26 cellular contexts compared by ENCODE assay signal in the genomic region with DNA sequence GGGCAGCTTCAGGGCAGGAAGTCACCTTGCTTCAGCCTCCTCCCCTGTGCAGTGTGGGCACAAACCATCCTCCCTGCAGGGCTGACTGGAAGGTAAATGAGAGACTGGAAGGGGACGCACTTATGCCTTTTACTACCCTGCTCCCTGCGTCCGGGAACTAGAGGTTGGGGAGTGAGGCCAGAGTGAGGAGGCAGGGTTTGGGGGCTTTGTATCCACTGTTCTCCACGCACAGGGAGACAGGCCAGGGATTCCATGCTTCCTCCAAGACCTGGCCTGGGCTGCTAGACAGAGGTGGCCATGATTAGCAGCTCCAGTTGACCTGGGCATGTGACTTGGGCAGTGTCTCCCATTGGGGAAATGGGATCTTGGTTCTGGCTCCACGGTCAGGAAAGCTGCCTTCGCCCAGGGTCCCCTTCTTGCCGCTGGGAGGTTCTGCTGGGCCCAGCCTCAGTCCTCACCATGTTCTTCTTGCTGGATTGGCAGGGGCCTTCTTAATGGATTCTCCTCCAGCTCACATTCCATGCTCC. TPM values are rescaled to one million over a fixed set of nuclear protein-coding genes. Genes with fewer than 3 reads are reported as not detected.
DNase-seq lines count a peak whose midpoint lies in the region; ATAC-seq, FAIRE-seq and TF ChIP-seq lines count a peak whose summit lies in the region.
"Had no signal": no experiment of that assay in that cellular context is flagged by ENCODE, and none has a peak within 500 bp of the region (broad histone marks: within the 10 kb centered on the region; RNA-seq: fewer than 3 reads in every experiment).

No MANE protein-coding gene starts in this region.

- BruUV-seq in HepG2 (replicated peaks; lab: Mats Ljungman, UMichigan): no TSS peak

- H2AFZ ChIP-seq in HepG2 (ENCODE audit: low read length): no peak overlapping the region
- H2AFZ ChIP-seq in neural cell (ENCODE audit: low read depth, low read length): no peak overlapping the region

- POLR2A ChIA-PET in HepG2 (lab: Yijun Ruan, JAX): interaction anchor here (0.9 to 2.5 kb wide), 7 partner anchors 9 to 59 kb away, joined by 3 to 12 read pairs (median 4); no protein-coding TSS in a partner anchor

- H3K4me3 ChIP-seq in HepG2 (replicated peaks in 1 of 3; ENCODE audit: insufficient read depth in 1 of 3, low read depth in 2 of 3, low read length in 3 of 3) (peak overlapping the region; percentile 21 to 45 (median 30); a peak in 4 of 6 replicates), right lobe of liver (no peak overlapping the region), dorsolateral prefrontal cortex (no peak overlapping the region), neural cell (ENCODE audit: low read length) (peak overlapping the region; percentile 17), MG63 (no peak overlapping the region)
- H3K4me3 ChIP-seq: upper lobe of left lung had no signal

- H3K79me2 ChIP-seq in HepG2 (ENCODE audit: insufficient read depth, low read length) (no peaks in the 10 kb centered on the region), neural cell (replicated peaks; ENCODE audit: insufficient read depth, low read length) (no peaks in the 10 kb centered on the region)

- CTCF ChIA-PET in HepG2 (lab: Yijun Ruan, JAX; ENCODE audit: low intra/inter-chr PET ratio, low total read pairs): no interaction called here

- H3K27ac ChIP-seq in HepG2 (ENCODE audit: extremely low read length, insufficient read depth, low read length) (no peak overlapping the region), right lobe of liver (no peak overlapping the region), dorsolateral prefrontal cortex (peak overlapping the region in 56 of 59 donors; percentile 23 to 94 (median 76)), neural cell (ENCODE audit: low read length) (peak overlapping the region; percentile 65)
- H3K27ac ChIP-seq: epithelial cell of prostate, upper lobe of left lung, VCaP had no signal

- H3K9me2 ChIP-seq in neural cell (ENCODE audit: insufficient read depth, low read length): no peaks in the 10 kb centered on the region

- 20% methylated on average over 4 of the region's 7 CpGs for WGBS in HepG2 (ENCODE audit: low lambda C conversion rate)
- 100% methylated on average over 1 of the region's 7 CpGs for WGBS in right lobe of liver (ENCODE audit: insufficient coverage, low coverage, low lambda C conversion rate, missing lambda C conversion rate)

- intact Hi-C loops in HepG2 (cut with micrococcal nuclease; ENCODE audit: unreplicated experiment) (no loop called here), right lobe of liver (cut with DNase I) (loop anchor here in 1 of 2 donors (10.0 kb wide), 1 partner anchor 64 kb away; no protein-coding TSS in a partner anchor), dorsolateral prefrontal cortex (cut with DNase I) (loop anchor here in 1 of 2 donors (5.0 kb wide), 1 partner anchor 46 kb away; no protein-coding TSS in a partner anchor)

- no peaks in the 10 kb centered on the region for H3F3A ChIP-seq in neural cell (ENCODE audit: insufficient read depth, low read length, poor library complexity, severe bottlenecking)

- no peak for DNase-seq in HepG2 (ENCODE audit: low spot score)
- DNase-seq in right lobe of liver: no peak
- DNase-seq in dorsolateral prefrontal cortex: no peak
- DNase-seq in MG63: no peak
- DNase-seq in NCI-H345 treated with DMSO at 0.1 percent for 48 hours (lab: John Stamatoyannopoulos, UW; ENCODE audit: unreplicated experiment): no peak
- no peak for DNase-seq in GM20000 (ENCODE audit: low spot score)
- DNase-seq: activated CD4-positive, alpha-beta T cell treated with anti-CD3 and anti-CD28 coated beads, Interleukin-2, amount 50 U/mL, for 1 hour; activated naive CD4-positive, alpha-beta T cell treated with anti-CD3 and anti-CD28 coated beads, Interleukin-2, amount 10 ng/mL, durations not matched to agents 7 days and 5 days; AML-193; central memory CD4-positive, alpha-beta T cell; DMS53; H9; head of caudate nucleus; Kasumi-1; kidney glomerular epithelial cell; mammary epithelial cell; NCI-H1092; NCI-H187 treated with DMSO at 0.1 percent for 48 hours; NCI-H748 treated with DMSO at 0.1 percent for 48 hours; RPMI8226 had no signal

- H3K9ac ChIP-seq in HepG2 (ENCODE audit: insufficient read depth, low read depth, low read length) (peak overlapping the region; percentile 40; the same call in 1 of the 2 replicates), neural cell (ENCODE audit: low read length) (peak overlapping the region; percentile 48)

- H3K4me2 ChIP-seq in HepG2 (ENCODE audit: low read depth, low read length) (peak overlapping the region; percentile 84), neural cell (ENCODE audit: low read length) (no peak overlapping the region)

- TF ChIP-seq POLR2A in HepG2 (IDR thresholded peaks at IDR 0.05; ENCODE audit: insufficient read depth in 1 of 2, low read depth in 2 of 2, low read length in 2 of 2) (no peak), right lobe of liver (IDR thresholded peaks at IDR 0.05) (no peak)

- no peaks in the 10 kb centered on the region for H4K20me1 ChIP-seq in HepG2 (ENCODE audit: insufficient read depth, low read length)
- no peaks in the 10 kb centered on the region for H4K20me1 ChIP-seq in neural cell (ENCODE audit: insufficient read depth)

- no peak for TF ChIP-seq EP300 in HepG2 (IDR thresholded peaks at IDR 0.05; ENCODE audit: low read depth in 2 of 2, low read length in 2 of 2)
- TF ChIP-seq EP300 in HepG2 (CRISPR knock-in tag; IDR thresholded peaks at IDR 0.05; ENCODE audit: borderline replicate concordance): no peak
- TF ChIP-seq EP300 in neural cell (conservative IDR thresholded peaks at IDR 0.05; ENCODE audit: poor library complexity, severe bottlenecking): no peak

- H3K27me3 ChIP-seq in HepG2 (ENCODE audit: control insufficient read depth in 1 of 2, insufficient read depth in 2 of 2, low read length in 2 of 2) (peaks cover 0 to 16% of the 10 kb centered on the region in 2 experiments; a peak in 4 of 5 replicates), right lobe of liver (peaks cover 0 to 5% of the 10 kb centered on the region in 2 donors), dorsolateral prefrontal cortex (no peaks in the 10 kb centered on the region), neural cell (ENCODE audit: insufficient read depth, low read depth, low read length) (no peaks in the 10 kb centered on the region), MG63 (peaks cover 11% of the 10 kb centered on the region; the same call in 1 of the 2 replicates)

- no peak for FAIRE-seq in HepG2 (lab: Jason Lieb, UNC)

- TF ChIP-seq CTCF in HepG2 (CRISPR knock-in tag; IDR thresholded peaks at IDR 0.05) (no peak), right lobe of liver (IDR thresholded peaks at IDR 0.05) (no peak), dorsolateral prefrontal cortex (IDR thresholded peaks at IDR 0.05 in 54 of 56, conservative IDR thresholded peaks at IDR 0.05 in 2 of 56; ENCODE audit: low read depth in 1 of 56, partially characterized antibody in 56 of 56) (no peak), neural cell (IDR thresholded peaks at IDR 0.05; ENCODE audit: poor library complexity, severe bottlenecking) (no peak), GM20000 (IDR thresholded peaks at IDR 0.05; ENCODE audit: extremely low read depth, missing control alignments) (no peak)

- TF ChIP-seq RAD21 in HepG2 (CRISPR knock-in tag; IDR thresholded peaks at IDR 0.05) (no peak), neural cell (conservative IDR thresholded peaks at IDR 0.05) (no peak)

- H3K4me1 ChIP-seq in HepG2 (ENCODE audit: insufficient read depth, low read length) (peaks cover 84% of the 10 kb centered on the region), right lobe of liver (peaks cover 0 to 4% (median under 1%) of the 10 kb centered on the region in 4 donors)

- in situ Hi-C loops in HepG2 (cut with HindIII; ENCODE audit: extremely low pct_ligation_motif_present, low pct_unique_long_range_greater_than_20kb): no loop called here

- H3K36me3 ChIP-seq in HepG2 (replicated peaks in 1 of 2; ENCODE audit: control insufficient read depth in 1 of 2, insufficient read depth in 2 of 2, low read length in 2 of 2) (no peaks in the 10 kb centered on the region), right lobe of liver (no peaks in the 10 kb centered on the region), neural cell (ENCODE audit: insufficient read depth, low read length) (no peaks in the 10 kb centered on the region), MG63 (no peaks in the 10 kb centered on the region)
- H3K36me3 ChIP-seq: upper lobe of left lung had no signal

- H3K9me3 ChIP-seq in HepG2 (ENCODE audit: low read length) (no peaks in the 10 kb centered on the region), right lobe of liver (no peaks in the 10 kb centered on the region), neural cell (ENCODE audit: low read length) (no peaks in the 10 kb centered on the region), MG63 (no peaks in the 10 kb centered on the region)
- H3K9me3 ChIP-seq: upper lobe of left lung had no signal

- peak; percentile 44 for ATAC-seq in HepG2
- no peak for ATAC-seq in right lobe of liver
- no peak for ATAC-seq in HG03457 (IDR thresholded peaks at IDR 0.05; ENCODE audit: unreplicated experiment)

RNA-seq across cellular contexts. Expression of a gene that starts 37.0 kb away (rescaled TPM):
- total RNA-seq in HepG2 (2016; rRNA removed; fragmentation: Illumina TruSeq; extraction: Trizol) (not detected in 2 replicates), right lobe of liver (under 1 TPM in 3 of 6 experiments, not detected in 3; 0.04 to 0.07 (median 0.07) TPM), dorsolateral prefrontal cortex (100 to 1,000 TPM in 19 of 120 experiments, 10 to 100 TPM in 101; 37.2 to 251 (median 77.9) TPM)
- total RNA-seq in HepG2 (2016; cell fraction: cytosol; rRNA removed; fragmentation: Illumina TruSeq; extraction: Trizol; ENCODE audit: low read depth): not detected in 2 replicates
- not detected in 2 replicates for total RNA-seq in HepG2 (2016; cell fraction: insoluble cytoplasmic fraction; rRNA removed; fragmentation: Illumina TruSeq; extraction: Trizol)
- total RNA-seq in HepG2 (2016; cell fraction: membrane; rRNA removed; fragmentation: Illumina TruSeq; extraction: Trizol): not detected in 2 replicates
- total RNA-seq in HepG2 (2016; cell fraction: nucleus; rRNA removed; fragmentation: Illumina TruSeq; extraction: Trizol): 0.09 TPM in 1 of 2 replicates, not detected in the other
- polyA plus RNA-seq in HepG2 (2011; rRNA removed) (0.07 and 0.13 TPM in 2 replicates), neural cell (33.4 and 38.6 TPM in 2 replicates)
- 0.04 and 0.06 TPM in 2 replicates for polyA plus RNA-seq in HepG2 (2011; cell fraction: cytosol; rRNA removed)
- polyA plus RNA-seq in HepG2 (2011; cell fraction: nucleus; rRNA removed): 0.16 and 0.32 TPM in 2 replicates
- 0.07 and 0.13 TPM in 2 replicates for polyA plus RNA-seq in HepG2 (2012)
- polyA plus RNA-seq in HepG2 (2016; cell fraction: cytosol; fragmentation: Illumina TruSeq; extraction: Trizol; ENCODE audit: low read depth): not detected in 2 replicates
- not detected in 2 replicates for polyA plus RNA-seq in HepG2 (2016; cell fraction: insoluble cytoplasmic fraction; fragmentation: Illumina TruSeq; extraction: Trizol; ENCODE audit: low read depth)
- polyA plus RNA-seq in HepG2 (2016; cell fraction: membrane; fragmentation: Illumina TruSeq; extraction: Trizol; ENCODE audit: low read depth): not detected in 2 replicates
- polyA plus RNA-seq in HepG2 (2016; cell fraction: nucleus; fragmentation: Illumina TruSeq; extraction: Trizol; ENCODE audit: insufficient read depth, low read depth): 0.10 TPM in 1 of 2 replicates, not detected in the other
- 0.10 TPM in 1 of 2 replicates, not detected in the other for polyA minus RNA-seq in HepG2 (2011; rRNA and poly(A)+ RNA removed; ENCODE audit: low replicate concordance)
- polyA minus RNA-seq in HepG2 (2011; cell fraction: cytosol; rRNA and poly(A)+ RNA removed): not detected in 2 replicates
- 0.12 TPM in 1 of 2 replicates, not detected in the other for polyA minus RNA-seq in HepG2 (2011; cell fraction: nucleus; rRNA and poly(A)+ RNA removed)
- polyA minus RNA-seq in neural cell: 47.7 and 49.2 TPM in 2 replicates
- 0.16 TPM in 1 of 2 replicates, not detected in the other for total RNA-seq in MG63 (2014; rRNA removed; shearing (Covaris generic); ENCODE audit: low replicate concordance)
- total RNA-seq: activated T-helper 1 cell treated with anti-CD3 and anti-CD28 coated beads, Interleukin-12 subunit alpha, Interleukin-12 subunit beta, Interleukin-2, Interleukin-4 antibody, amounts not matched to agents 30 ng/mL and 10 ng/mL and 1 ng/mL, durations not matched to agents 14 hours and 24 hours and 36 hours had no signal
- polyA plus RNA-seq: mammary epithelial cell had no signal

Comparison
In these comparisons a context has a peak if more than half of its experiments do, and no peak if none do; other contexts are left out.
1. H3K4me3 ChIP-seq: peak in HepG2 (3 of 3) and neural cell (single experiment); none in right lobe of liver (0 of 3), dorsolateral prefrontal cortex (0 of 59) and MG63 (single experiment).
2. H3K27ac ChIP-seq: peak in dorsolateral prefrontal cortex (56 of 59) and neural cell (single experiment); none in HepG2 (single experiment) and right lobe of liver (0 of 3).
3. RNA of a gene that starts 37.0 kb away (total RNA-seq): 37.2 to 251 TPM in dorsolateral prefrontal cortex; 0.16 TPM in MG63, 0.04 to 0.07 TPM in right lobe of liver and 0.09 TPM in HepG2; every median in the first group is over 10 times any median in the second.